Comparison of ENCODE assay signal across 8 cellular contexts in genomic region chr9:83622433-83622813, GRCh38. TPM values are rescaled to one million over a fixed set of nuclear protein-coding genes. Genes with fewer than 3 reads are reported as not detected.
A peak's percentile ranks its signal among the peaks of the same experiment; 100 is the strongest.
DNase-seq lines count a peak whose midpoint lies in the region; ATAC-seq, FAIRE-seq and TF ChIP-seq lines count a peak whose summit lies in the region.

No MANE protein-coding gene starts in this region.

- H3K27me3 Mint-ChIP-seq in CD4-positive, CD25-positive, alpha-beta regulatory T cell: no peaks in the 10 kb centered on the region
- no peaks in the 10 kb centered on the region for H3K27me3 Mint-ChIP-seq in activated naive CD8-positive, alpha-beta T cell treated with anti-CD3 and anti-CD28 coated beads for 36 hours

- peaks cover 4% of the 10 kb centered on the region for H3K36me3 ChIP-seq in CD4-positive, CD25-positive, alpha-beta regulatory T cell (ENCODE audit: control insufficient read depth, insufficient read depth, low read length)
- H3K36me3 ChIP-seq in HepG2 (replicated peaks in 1 of 2; ENCODE audit: control insufficient read depth in 1 of 2, insufficient read depth in 2 of 2, low read length in 2 of 2) (peaks cover 0 to 4% of the 10 kb centered on the region in 2 experiments; a peak in 2 of 5 replicates), transverse colon (peaks cover 0 to 5% (median 0%) of the 10 kb centered on the region in 4 donors)

- in situ Hi-C loops in HepG2 (cut with HindIII; ENCODE audit: extremely low pct_ligation_motif_present, low pct_unique_long_range_greater_than_20kb) (no loop called here), transverse colon (cut with MboI; ENCODE audit: low pct_ligation_motif_present in 1 of 4, low pct_unique_long_range_greater_than_20kb in 1 of 4, low sequenced_read_pairs in 3 of 4) (loop anchor here in 3 of 4 donors (10.0 to 25.0 kb wide), 3 partner anchors 290 to 690 kb away; partner anchors contain the start of gene KIF27 (in 2 of the 3))

- no peaks in the 10 kb centered on the region for H3K9me3 Mint-ChIP-seq in CD4-positive, CD25-positive, alpha-beta regulatory T cell
- peaks cover 2% of the 10 kb centered on the region for H3K9me3 Mint-ChIP-seq in activated naive CD8-positive, alpha-beta T cell treated with anti-CD3 and anti-CD28 coated beads for 36 hours

- H3K27ac Mint-ChIP-seq in CD4-positive, CD25-positive, alpha-beta regulatory T cell: peak overlapping the region; percentile 77 to 98 (median 97)
- peak overlapping the region; percentile 94 for H3K27ac Mint-ChIP-seq in activated naive CD8-positive, alpha-beta T cell treated with anti-CD3 and anti-CD28 coated beads for 36 hours

- peak overlapping the region; percentile 88 for H3K4me2 ChIP-seq in HepG2 (ENCODE audit: low read depth, low read length)

- no peak for TF ChIP-seq EP300 in HepG2 (IDR thresholded peaks at IDR 0.05; ENCODE audit: low read depth in 2 of 2, low read length in 2 of 2)
- no peak for TF ChIP-seq EP300 in HepG2 (CRISPR knock-in tag; IDR thresholded peaks at IDR 0.05; ENCODE audit: borderline replicate concordance)
- TF ChIP-seq EP300 in transverse colon (IDR thresholded peaks at IDR 0.05; ENCODE audit: low read depth): no peak

- peak overlapping the region; percentile 84 for H3K9ac ChIP-seq in HepG2 (ENCODE audit: insufficient read depth, low read depth, low read length)

- BruUV-seq in HepG2 (replicated peaks; lab: Mats Ljungman, UMichigan): no TSS peak

- DNase-seq in CD4-positive, CD25-positive, alpha-beta regulatory T cell: no peak
- no peak for DNase-seq in activated naive CD8-positive, alpha-beta T cell treated with anti-CD3 and anti-CD28 coated beads for 36 hours
- DNase-seq in HepG2 (ENCODE audit: low spot score) (no peak), transverse colon (no peak), UCSD-AML1 (lab: John Stamatoyannopoulos, UW; ENCODE audit: unreplicated experiment) (no peak)
- DNase-seq in NK-92 treated with Interleukin-12 subunit alpha and Interleukin-12 subunit beta, amount 100 ng/mL, for 24 hours (lab: John Stamatoyannopoulos, UW): no peak

- peak overlapping the region; percentile 72 for H3K4me3 ChIP-seq in CD4-positive, CD25-positive, alpha-beta regulatory T cell (ENCODE audit: low read depth, low read length)
- H3K4me3 ChIP-seq in HepG2 (replicated peaks in 1 of 3; ENCODE audit: insufficient read depth in 1 of 3, low read depth in 2 of 3, low read length in 3 of 3) (peak overlapping the region; percentile 73 to 94 (median 80); a peak in 5 of 6 replicates), transverse colon (peak overlapping the region; percentile 63 to 82 (median 76))

- peaks cover 9 to 44% (median 24%) of the 10 kb centered on the region in 4 donors for H3K4me1 Mint-ChIP-seq in CD4-positive, CD25-positive, alpha-beta regulatory T cell
- peaks cover 15% of the 10 kb centered on the region for H3K4me1 Mint-ChIP-seq in activated naive CD8-positive, alpha-beta T cell treated with anti-CD3 and anti-CD28 coated beads for 36 hours

- H2AFZ ChIP-seq in HepG2 (ENCODE audit: low read length): no peak overlapping the region

- CTCF ChIA-PET in HepG2 (lab: Yijun Ruan, JAX; ENCODE audit: low intra/inter-chr PET ratio, low total read pairs): interaction anchor here (4.2 kb wide), 1 partner anchor 26 kb away, joined by 51 read pairs; no protein-coding TSS in a partner anchor

- no peak for ATAC-seq in CD4-positive, CD25-positive, alpha-beta regulatory T cell (ENCODE audit: low read depth in 2 of 2)
- ATAC-seq in HG02678 (IDR thresholded peaks at IDR 0.05; ENCODE audit: unreplicated experiment) (peak; percentile 1), HepG2 (no peak), HG03521 (IDR thresholded peaks at IDR 0.05; ENCODE audit: unreplicated experiment) (no peak)

- intact Hi-C loops in HepG2 (cut with micrococcal nuclease; ENCODE audit: unreplicated experiment): no loop called here
- intact Hi-C loops in transverse colon (cut with DNase I; ENCODE audit: low total_unique reads): no loop called here

- no peaks in the 10 kb centered on the region for H3K27me3 ChIP-seq in CD4-positive, CD25-positive, alpha-beta regulatory T cell (ENCODE audit: control insufficient read depth, insufficient read depth, low read length)
- H3K27me3 ChIP-seq in HepG2 (ENCODE audit: control insufficient read depth in 1 of 2, insufficient read depth in 2 of 2, low read length in 2 of 2): no peaks in the 10 kb centered on the region
- no peaks in the 10 kb centered on the region for H3K27me3 ChIP-seq in transverse colon

- POLR2A ChIA-PET in HepG2 (lab: Yijun Ruan, JAX): interaction anchor here (1.0 to 2.5 kb wide), 7 partner anchors 10 to 334 kb away, joined by 4 to 12 read pairs (median 9); a partner anchor contains a TSS

- no peaks in the 10 kb centered on the region for H4K20me1 ChIP-seq in HepG2 (ENCODE audit: insufficient read depth, low read length)

- H3K36me3 Mint-ChIP-seq in CD4-positive, CD25-positive, alpha-beta regulatory T cell: peaks cover 7% of the 10 kb centered on the region
- H3K36me3 Mint-ChIP-seq in activated naive CD8-positive, alpha-beta T cell treated with anti-CD3 and anti-CD28 coated beads for 36 hours: peaks cover 10% of the 10 kb centered on the region

- H3K27ac ChIP-seq in CD4-positive, CD25-positive, alpha-beta regulatory T cell (ENCODE audit: insufficient read depth, low read length, poor library complexity, severe bottlenecking): peak overlapping the region; percentile 83
- peak overlapping the region; percentile 97 for H3K27ac ChIP-seq in HepG2 (ENCODE audit: extremely low read length, insufficient read depth, low read length)
- H3K27ac ChIP-seq in transverse colon: peak overlapping the region; percentile 90 to 94 (median 92)

- FAIRE-seq in HepG2 (lab: Jason Lieb, UNC): no peak

- TF ChIP-seq POLR2A in HepG2 (IDR thresholded peaks at IDR 0.05; ENCODE audit: insufficient read depth in 1 of 2, low read depth in 2 of 2, low read length in 2 of 2) (no peak), transverse colon (IDR thresholded peaks at IDR 0.05) (no peak)

- H3K4me3 Mint-ChIP-seq in CD4-positive, CD25-positive, alpha-beta regulatory T cell: peak overlapping the region; percentile 91 to 97 (median 96)
- peak overlapping the region; percentile 81 for H3K4me3 Mint-ChIP-seq in activated naive CD8-positive, alpha-beta T cell treated with anti-CD3 and anti-CD28 coated beads for 36 hours

- no peaks in the 10 kb centered on the region for H3K9me3 ChIP-seq in CD4-positive, CD25-positive, alpha-beta regulatory T cell (ENCODE audit: control insufficient read depth in 2 of 2, low read length in 2 of 2)
- H3K9me3 ChIP-seq in HepG2 (ENCODE audit: low read length) (no peaks in the 10 kb centered on the region), transverse colon (no peaks in the 10 kb centered on the region)

- TF ChIP-seq CTCF in HepG2 (CRISPR knock-in tag; IDR thresholded peaks at IDR 0.05) (no peak), transverse colon (IDR thresholded peaks at IDR 0.05) (no peak)

- 78% methylated on average over 10 of the region's 10 CpGs for WGBS in HepG2 (ENCODE audit: low lambda C conversion rate)
- WGBS in transverse colon (ENCODE audit: low coverage in 1 of 2), 2 donors: 33% methylated on average over 10 of the region's 10 CpGs

- H3K79me2 ChIP-seq in HepG2 (ENCODE audit: insufficient read depth, low read length): peaks cover 10% of the 10 kb centered on the region

- peaks cover 22% of the 10 kb centered on the region for H3K4me1 ChIP-seq in CD4-positive, CD25-positive, alpha-beta regulatory T cell (ENCODE audit: control insufficient read depth, insufficient read depth, low read length, poor library complexity, severe bottlenecking)
- peaks cover 46% of the 10 kb centered on the region for H3K4me1 ChIP-seq in HepG2 (ENCODE audit: insufficient read depth, low read length)
- H3K4me1 ChIP-seq in transverse colon: peaks cover 0 to 28% (median 17%) of the 10 kb centered on the region in 4 donors

- TF ChIP-seq RAD21 in HepG2 (CRISPR knock-in tag; IDR thresholded peaks at IDR 0.05): no peak

TF ChIP-seq in HepG2, 621 proteins besides CTCF, POLR2A, EP300 and RAD21 (continues in another document):
- TF ChIP-seq YY1 (IDR thresholded peaks at IDR 0.05; ENCODE audit: insufficient read depth, insufficient replicate concordance, low read depth, low read length) (peak; percentile 51), POLR2AphosphoS2 (IDR thresholded peaks at IDR 0.05; ENCODE audit: low read depth, low read length) (no peak), ZNF740 (CRISPR knock-in tag; IDR thresholded peaks at IDR 0.05) (no peak)

RNA-seq across cellular contexts. Expression of gene IDNK, which starts 0.5 kb away (rescaled TPM):
- total RNA-seq in CD4-positive, CD25-positive, alpha-beta regulatory T cell: 9.1 TPM
- 10 to 100 TPM; 26.3 to 43.3 (median 29.7) TPM for polyA plus RNA-seq in CD4-positive, CD25-positive, alpha-beta regulatory T cell
- total RNA-seq in activated naive CD8-positive, alpha-beta T cell treated with anti-CD3 and anti-CD28 coated beads for 36 hours: 1 to 10 TPM; 5.5 to 5.7 TPM
- total RNA-seq in HepG2 (2016; rRNA removed; fragmentation: Illumina TruSeq; extraction: Trizol): 4.8 and 6.3 TPM in 2 replicates
- 9.3 and 10.6 TPM in 2 replicates for total RNA-seq in HepG2 (2016; cell fraction: cytosol; rRNA removed; fragmentation: Illumina TruSeq; extraction: Trizol; ENCODE audit: low read depth)
- 4.5 and 4.6 TPM in 2 replicates for total RNA-seq in HepG2 (2016; cell fraction: insoluble cytoplasmic fraction; rRNA removed; fragmentation: Illumina TruSeq; extraction: Trizol)
- 9.1 and 12.0 TPM in 2 replicates for total RNA-seq in HepG2 (2016; cell fraction: membrane; rRNA removed; fragmentation: Illumina TruSeq; extraction: Trizol)
- 2.9 and 4.7 TPM in 2 replicates for total RNA-seq in HepG2 (2016; cell fraction: nucleus; rRNA removed; fragmentation: Illumina TruSeq; extraction: Trizol)
- polyA plus RNA-seq in HepG2 (2011; rRNA removed): 2.7 and 3.1 TPM in 2 replicates
- polyA plus RNA-seq in HepG2 (2011; cell fraction: cytosol; rRNA removed): 2.1 and 2.8 TPM in 2 replicates
- 2.7 and 3.4 TPM in 2 replicates for polyA plus RNA-seq in HepG2 (2011; cell fraction: nucleus; rRNA removed)
- 2.6 and 6.6 TPM in 2 replicates for polyA plus RNA-seq in HepG2 (2012)
- 12.6 and 13.6 TPM in 2 replicates for polyA plus RNA-seq in HepG2 (2016; cell fraction: cytosol; fragmentation: Illumina TruSeq; extraction: Trizol; ENCODE audit: low read depth)
- 3.8 and 4.8 TPM in 2 replicates for polyA plus RNA-seq in HepG2 (2016; cell fraction: insoluble cytoplasmic fraction; fragmentation: Illumina TruSeq; extraction: Trizol; ENCODE audit: low read depth)
- 8.6 and 10.0 TPM in 2 replicates for polyA plus RNA-seq in HepG2 (2016; cell fraction: membrane; fragmentation: Illumina TruSeq; extraction: Trizol; ENCODE audit: low read depth)
- 5.4 and 5.8 TPM in 2 replicates for polyA plus RNA-seq in HepG2 (2016; cell fraction: nucleus; fragmentation: Illumina TruSeq; extraction: Trizol; ENCODE audit: insufficient read depth, low read depth)
- 0.90 and 2.6 TPM in 2 replicates for polyA minus RNA-seq in HepG2 (2011; rRNA and poly(A)+ RNA removed; ENCODE audit: low replicate concordance)
- polyA minus RNA-seq in HepG2 (2011; cell fraction: cytosol; rRNA and poly(A)+ RNA removed): 0.79 and 2.3 TPM in 2 replicates
- polyA minus RNA-seq in HepG2 (2011; cell fraction: nucleus; rRNA and poly(A)+ RNA removed): 1.7 and 2.5 TPM in 2 replicates
- total RNA-seq in transverse colon: 10 to 100 TPM in 1 of 4 donors, 1 to 10 TPM in 1, not detected in 2; 4.6 to 18.7 TPM
